Comparison of ENCODE assay signal across 23 cellular contexts in genomic region chr1:30197959-30198760, GRCh38.
"Had no signal": no experiment of that assay in that cellular context is flagged by ENCODE, and none has a peak within 500 bp of the region (broad histone marks: within the 10 kb centered on the region; RNA-seq: fewer than 3 reads in every experiment).

No MANE protein-coding gene starts in this region.

- H3K36me3 ChIP-seq: breast epithelium, Peyer's patch had no signal

- H3K27me3 ChIP-seq: breast epithelium, Peyer's patch had no signal

- H3K9me3 ChIP-seq: breast epithelium, Peyer's patch had no signal

- DNase-seq: activated CD4-positive, alpha-beta T cell treated with anti-CD3 and anti-CD28 coated beads for 36 hours; activated CD4-positive, CD25-positive, alpha-beta regulatory T cell; activated CD8-positive, alpha-beta memory T cell treated with anti-CD3 and anti-CD28 coated beads, Interleukin-2, amount 50 U/mL, for 4 hours; activated CD8-positive, alpha-beta T cell treated with anti-CD3 and anti-CD28 coated beads for 36 hours; activated naive CD4-positive, alpha-beta T cell treated with anti-CD3 and anti-CD28 coated beads, Interleukin-2, amount 50 U/mL, for 16 hours; activated naive CD8-positive, alpha-beta T cell treated with anti-CD3 and anti-CD28 coated beads, Interleukin-2, amount 10 ng/mL, durations not matched to agents 7 days and 5 days; activated T-cell treated with anti-CD3 and anti-CD28 coated beads, Interleukin-2, amount 50 U/mL, for 72 hours; aorta; caudate nucleus; KG1; NCI-H1092; NCI-H1930; NCI-H2171; NCI-H226; NCI-H526 treated with DMSO at 0.1 percent for 48 hours; NCI-H82; NK-92 treated with Interleukin-12 subunit alpha and Interleukin-12 subunit beta, amount 100 ng/mL, for 24 hours; OCI-M1; Peyer's patch; Right ventricle myocardium superior had no signal

- H3K4me3 ChIP-seq: breast epithelium, Peyer's patch had no signal

- ATAC-seq: activated CD4-positive, alpha-beta T cell treated with anti-CD3 and anti-CD28 coated beads for 36 hours; activated CD8-positive, alpha-beta T cell treated with anti-CD3 and anti-CD28 coated beads for 36 hours; activated T-cell treated with anti-CD3 and anti-CD28 coated beads, Interleukin-2, amount 50 U/mL, for 72 hours had no signal

- H3K27ac ChIP-seq: breast epithelium, Peyer's patch, RWPE1, VCaP had no signal

- H3K4me1 ChIP-seq: breast epithelium, Peyer's patch had no signal
